ENCODE assay signal across 15 cellular contexts in genomic region chr2:142880275-142880674, GRCh38. TPM values are rescaled to one million over a fixed set of nuclear protein-coding genes. Genes with fewer than 3 reads are reported as not detected.
A peak's percentile ranks its signal among the peaks of the same experiment; 100 is the strongest.
DNase-seq lines count a peak whose midpoint lies in the region; ATAC-seq and TF ChIP-seq lines count a peak whose summit lies in the region.
"Had no signal": no experiment of that assay in that cellular context is flagged by ENCODE, and none has a peak within 500 bp of the region (broad histone marks: within the 10 kb centered on the region; RNA-seq: fewer than 3 reads in every experiment).

No MANE protein-coding gene starts in this region.

- 0 out of 2 replicates have a peak overlapping the region, but pooled peaks have one; percentile 49 for H3K9ac ChIP-seq in SU-DHL-6 (ENCODE audit: low read length)
- H3K9ac ChIP-seq: BLaER1 had no signal

- POLR2A ChIA-PET in AG04450 (lab: Yijun Ruan, JAX) = no interaction called here
- POLR2A ChIA-PET in activated CD8-positive, alpha-beta T cell treated with anti-CD3 and anti-CD28 coated beads, Interleukin-2, amount 10 ng/mL, durations not matched to agents 7 days and 5 days (lab: Charles Lee) = no interaction called here

- H3K4me3 ChIP-seq in AG04450 (ENCODE audit: low read depth, low read length) (no peak overlapping the region), SU-DHL-6 (ENCODE audit: insufficient read depth, low read length, poor library complexity, severe bottlenecking) (no peak overlapping the region), foreskin fibroblast (ENCODE audit: low read depth in 1 of 2, low read length in 2 of 2) (no peak overlapping the region)
- H3K4me3 ChIP-seq: BLaER1, transverse colon had no signal

- H3K27ac Mint-ChIP-seq in activated CD8-positive, alpha-beta T cell treated with anti-CD3 and anti-CD28 coated beads, Interleukin-2, amount 10 ng/mL, durations not matched to agents 7 days and 5 days = no peak overlapping the region
- H3K27ac Mint-ChIP-seq: activated CD4-positive, alpha-beta T cell treated with anti-CD3 and anti-CD28 coated beads, Interleukin-2, amount 10 ng/mL, durations not matched to agents 7 days and 5 days; activated naive CD4-positive, alpha-beta T cell treated with anti-CD3 and anti-CD28 coated beads for 36 hours had no signal

- no peaks in the 10 kb centered on the region for H3K27me3 ChIP-seq in AG04450 (ENCODE audit: control insufficient read depth, insufficient read depth, low read length)
- no peaks in the 10 kb centered on the region for H3K27me3 ChIP-seq in SU-DHL-6 (ENCODE audit: low read length)
- H3K27me3 ChIP-seq: BLaER1, right lobe of liver, transverse colon had no signal

- H3K27ac ChIP-seq in AG04450 (ENCODE audit: low read depth, low read length) (peak overlapping the region; percentile 63), SU-DHL-6 (ENCODE audit: low read depth, low read length) (peak overlapping the region; percentile 93)
- H3K27ac ChIP-seq: BLaER1, transverse colon had no signal

- no peaks in the 10 kb centered on the region for H3K9me3 Mint-ChIP-seq in activated CD8-positive, alpha-beta T cell treated with anti-CD3 and anti-CD28 coated beads, Interleukin-2, amount 10 ng/mL, durations not matched to agents 7 days and 5 days (ENCODE audit: insufficient read depth)
- H3K9me3 Mint-ChIP-seq: activated CD4-positive, alpha-beta T cell treated with anti-CD3 and anti-CD28 coated beads, Interleukin-2, amount 10 ng/mL, durations not matched to agents 7 days and 5 days; activated naive CD4-positive, alpha-beta T cell treated with anti-CD3 and anti-CD28 coated beads for 36 hours had no signal

- TF ChIP-seq CTCF in AG04450 (IDR thresholded peaks at IDR 0.05; ENCODE audit: low read depth, low read length) = no peak
- no peak for TF ChIP-seq CTCF in SU-DHL-6 (IDR thresholded peaks at IDR 0.05; ENCODE audit: insufficient read depth, low read length, poor library complexity, severe bottlenecking)
- TF ChIP-seq CTCF in foreskin fibroblast (IDR thresholded peaks at IDR 0.05; ENCODE audit: low read depth, low read length) = no peak

- peaks cover 14% of the 10 kb centered on the region; the same call in 1 of the 2 replicates for H3K79me2 ChIP-seq in SU-DHL-6 (ENCODE audit: insufficient read depth, low read length)

- DNase-seq in AG04450 (ENCODE audit: low read depth, low spot score) (no peak), foreskin fibroblast (peak; percentile 57 to 80), cerebellar cortex (ENCODE audit: low spot score) (no peak), left colon (no peak)
- no peak for DNase-seq in effector CD8-positive, alpha-beta T cell (lab: John Stamatoyannopoulos, UW)
- no peak for DNase-seq in activated CD8-positive, alpha-beta T cell treated with anti-CD3 and anti-CD28 coated beads, Interleukin-2, amount 10 ng/mL, durations not matched to agents 7 days and 5 days
- DNase-seq: activated CD4-positive, alpha-beta T cell treated with anti-CD3 and anti-CD28 coated beads, Interleukin-2, amount 10 ng/mL, durations not matched to agents 7 days and 5 days; activated naive CD4-positive, alpha-beta T cell treated with anti-CD3 and anti-CD28 coated beads for 36 hours; NCI-H1092 treated with DMSO at 0.1 percent for 48 hours; NCI-H82; right lobe of liver; transverse colon had no signal

- H3K9me2 ChIP-seq in SU-DHL-6 (replicated peaks; ENCODE audit: insufficient read depth, low read length) = no peaks in the 10 kb centered on the region

- H3K9me3 ChIP-seq in AG04450 (ENCODE audit: control insufficient read depth, insufficient read depth, low read length) (no peaks in the 10 kb centered on the region), SU-DHL-6 (ENCODE audit: insufficient read depth, low read length) (no peaks in the 10 kb centered on the region)
- H3K9me3 ChIP-seq: BLaER1, right lobe of liver, transverse colon had no signal

- peak overlapping the region; percentile 94 for H3K4me2 ChIP-seq in SU-DHL-6 (ENCODE audit: low read depth, low read length, poor library complexity, severe bottlenecking)
- H3K4me2 ChIP-seq: BLaER1 had no signal

- peak; percentile 24 for ATAC-seq in GM18861 (IDR thresholded peaks at IDR 0.05; ENCODE audit: unreplicated experiment)
- ATAC-seq in activated CD8-positive, alpha-beta T cell treated with anti-CD3 and anti-CD28 coated beads, Interleukin-2, amount 10 ng/mL, durations not matched to agents 7 days and 5 days = no peak
- no peak for ATAC-seq in left colon

- H3K36me3 Mint-ChIP-seq in activated CD8-positive, alpha-beta T cell treated with anti-CD3 and anti-CD28 coated beads, Interleukin-2, amount 10 ng/mL, durations not matched to agents 7 days and 5 days (ENCODE audit: low read depth) = no peaks in the 10 kb centered on the region

- H2AFZ ChIP-seq in SU-DHL-6 (ENCODE audit: low read depth, low read length, severe bottlenecking) = no peak overlapping the region

- H3K4me3 Mint-ChIP-seq in activated CD8-positive, alpha-beta T cell treated with anti-CD3 and anti-CD28 coated beads, Interleukin-2, amount 10 ng/mL, durations not matched to agents 7 days and 5 days = no peak overlapping the region
- H3K4me3 Mint-ChIP-seq: activated CD4-positive, alpha-beta T cell treated with anti-CD3 and anti-CD28 coated beads, Interleukin-2, amount 10 ng/mL, durations not matched to agents 7 days and 5 days; activated naive CD4-positive, alpha-beta T cell treated with anti-CD3 and anti-CD28 coated beads for 36 hours had no signal

- H4K20me1 ChIP-seq in SU-DHL-6 (ENCODE audit: low read depth, low read length) = no peaks in the 10 kb centered on the region
- H4K20me1 ChIP-seq: BLaER1 had no signal

- no peaks in the 10 kb centered on the region for H3K4me1 Mint-ChIP-seq in activated CD8-positive, alpha-beta T cell treated with anti-CD3 and anti-CD28 coated beads, Interleukin-2, amount 10 ng/mL, durations not matched to agents 7 days and 5 days (ENCODE audit: low read depth)
- H3K4me1 Mint-ChIP-seq: activated CD4-positive, alpha-beta T cell treated with anti-CD3 and anti-CD28 coated beads, Interleukin-2, amount 10 ng/mL, durations not matched to agents 7 days and 5 days had no signal

- no peaks in the 10 kb centered on the region; the same call in 1 of the 2 replicates for H3K36me3 ChIP-seq in SU-DHL-6 (ENCODE audit: low read length)
- H3K36me3 ChIP-seq: BLaER1, transverse colon had no signal

- CTCF ChIA-PET in AG04450 (lab: Charles Lee) = interaction anchor here (0.5 to 1.9 kb wide), 2 partner anchors 51 to 100 kb away, joined by 3 to 5 read pairs; no protein-coding TSS in a partner anchor
- CTCF ChIA-PET in activated CD8-positive, alpha-beta T cell treated with anti-CD3 and anti-CD28 coated beads, Interleukin-2, amount 10 ng/mL, durations not matched to agents 7 days and 5 days (lab: Charles Lee) = no interaction called here

- intact Hi-C loops in left colon (cut with DNase I, micrococcal nuclease) = no loop called here

- H3K27me3 Mint-ChIP-seq in activated CD8-positive, alpha-beta T cell treated with anti-CD3 and anti-CD28 coated beads, Interleukin-2, amount 10 ng/mL, durations not matched to agents 7 days and 5 days (ENCODE audit: low read depth) = no peaks in the 10 kb centered on the region
- H3K27me3 Mint-ChIP-seq: activated CD4-positive, alpha-beta T cell treated with anti-CD3 and anti-CD28 coated beads, Interleukin-2, amount 10 ng/mL, durations not matched to agents 7 days and 5 days had no signal

- peaks cover 59% of the 10 kb centered on the region for H3F3A ChIP-seq in SU-DHL-6 (ENCODE audit: insufficient read depth)

RNA-seq across cellular contexts. Expression of gene KYNU, which starts 2.8 kb away (rescaled TPM):
- 4.0 and 4.5 TPM in 2 replicates for polyA plus RNA-seq in AG04450 (2011; rRNA removed)
- polyA minus RNA-seq in AG04450 (2011; rRNA and poly(A)+ RNA removed) = 1.6 and 3.3 TPM in 2 replicates
- not detected for total RNA-seq in activated CD8-positive, alpha-beta T cell treated with anti-CD3 and anti-CD28 coated beads, Interleukin-2, amount 10 ng/mL, durations not matched to agents 7 days and 5 days
- 1 to 10 TPM in 1 of 2 donors, under 1 TPM in 1; 0.61 to 2.3 TPM for total RNA-seq in left colon
- total RNA-seq: activated CD4-positive, alpha-beta T cell treated with anti-CD3 and anti-CD28 coated beads, Interleukin-2, amount 10 ng/mL, durations not matched to agents 7 days and 5 days; activated naive CD4-positive, alpha-beta T cell treated with anti-CD3 and anti-CD28 coated beads for 36 hours had no signal

Comparison
In these comparisons a context has a peak if more than half of its experiments do, and no peak if none do; other contexts are left out.
1. DNase-seq: peak in foreskin fibroblast (2 of 2); none in AG04450 (single experiment), cerebellar cortex (single experiment), effector CD8-positive, alpha-beta T cell (single experiment), activated CD8-positive, alpha-beta T cell treated with anti-CD3 and anti-CD28 coated beads, Interleukin-2, amount 10 ng/mL, durations not matched to agents 7 days and 5 days (single experiment) and left colon (0 of 2).